ENCODE assay signal across 8 cellular contexts in the genomic region with DNA sequence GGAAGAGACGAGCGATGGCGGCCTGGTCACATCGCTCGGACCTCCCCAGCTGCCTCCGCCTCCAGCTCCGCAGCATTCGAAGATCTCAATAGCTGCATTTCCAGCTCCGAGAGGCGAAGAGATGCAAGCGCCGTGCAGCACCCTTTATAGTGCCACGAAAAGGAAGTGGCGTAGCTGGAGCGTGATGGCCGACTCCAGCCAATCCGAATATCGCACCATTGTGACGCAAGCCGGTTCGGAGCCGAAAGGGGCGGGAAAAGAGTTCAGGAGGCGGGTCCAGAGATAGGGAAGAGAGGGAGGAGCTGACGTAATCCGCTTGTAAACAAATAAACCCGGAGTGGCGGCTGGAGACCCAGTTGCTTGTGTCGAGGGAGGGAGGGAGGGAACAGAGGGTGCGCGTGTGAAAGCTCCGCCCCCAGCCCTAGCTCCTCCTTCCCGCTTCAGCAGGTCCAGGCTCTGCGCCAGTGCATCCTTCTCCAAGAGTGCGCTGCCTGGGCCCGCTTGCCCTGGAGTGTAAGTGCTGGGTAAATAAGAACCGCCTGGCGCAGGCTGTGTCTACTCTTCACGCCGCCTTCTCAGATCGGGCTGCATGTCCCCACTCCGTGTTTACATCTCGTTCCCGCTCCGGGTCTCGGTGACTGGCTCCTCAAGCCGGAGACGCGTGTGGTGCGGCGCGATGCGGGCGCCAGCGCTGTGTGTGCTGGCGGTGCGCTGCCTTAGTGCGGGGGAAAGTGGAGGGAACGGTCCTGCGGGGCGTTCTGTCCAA. TPM values are rescaled to one million over a fixed set of nuclear protein-coding genes. Genes with fewer than 3 reads are reported as not detected.
A peak's percentile ranks its signal among the peaks of the same experiment; 100 is the strongest.
DNase-seq lines count a peak whose midpoint lies in the region; ATAC-seq and TF ChIP-seq lines count a peak whose summit lies in the region.

A gene with protein sequence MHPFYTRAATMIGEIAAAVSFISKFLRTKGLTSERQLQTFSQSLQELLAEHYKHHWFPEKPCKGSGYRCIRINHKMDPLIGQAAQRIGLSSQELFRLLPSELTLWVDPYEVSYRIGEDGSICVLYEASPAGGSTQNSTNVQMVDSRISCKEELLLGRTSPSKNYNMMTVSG (minus strand): TSS at position 116 of the 766 bp plus-strand sequence. CDS start 311 bp downstream, outside the sequence.

- H3K27me3 ChIP-seq in heart right ventricle (no peaks in the 10 kb centered on the region), upper lobe of left lung (no peaks in the 10 kb centered on the region)

- intact Hi-C loops in heart right ventricle (cut with DNase I) (loop anchor here (2.0 to 10.0 kb wide), 24 partner anchors 81 to 761 kb away; no protein-coding TSS in a partner anchor), posterior cingulate gyrus (cut with DNase I) (loop anchor here (5.0 kb wide), 1 partner anchor 426 kb away; no protein-coding TSS in a partner anchor)

- H3K27ac Mint-ChIP-seq in T-helper 1 cell treated with Interleukin-12 subunit alpha and Interleukin-12 subunit beta and Interleukin-4 antibody, amounts not matched to agents 30 μg/mL and 1 μg/mL, for 36 hours, result peak within 1 kb of the TSS; percentile 98

- peak within 1 kb of the TSS; percentile 89 to 99 (median 98) for H3K27ac ChIP-seq in heart right ventricle
- peak within 1 kb of the TSS; percentile 98 to 100 (median 99) for H3K27ac ChIP-seq in upper lobe of left lung

- peak within 1 kb of the TSS; percentile 99 for H3K4me3 Mint-ChIP-seq in T-helper 1 cell treated with Interleukin-12 subunit alpha and Interleukin-12 subunit beta and Interleukin-4 antibody, amounts not matched to agents 30 μg/mL and 1 μg/mL, for 36 hours

- peaks cover 0 to 31% (median 8%) of the 10 kb centered on the region in 9 donors for H3K4me1 ChIP-seq in heart right ventricle
- H3K4me1 ChIP-seq in upper lobe of left lung, result peaks cover 0 to 17% (median 4%) of the 10 kb centered on the region in 4 donors

- no peak for TF ChIP-seq CTCF in GM13977 (IDR thresholded peaks at IDR 0.05; ENCODE audit: extremely low read depth, insufficient read depth, missing control alignments)
- TF ChIP-seq CTCF in heart right ventricle (IDR thresholded peaks at IDR 0.05), result no peak
- TF ChIP-seq CTCF in upper lobe of left lung (IDR thresholded peaks at IDR 0.05), result peak in 3 of 6 experiments; percentile 11 to 33 (median 18)

- H3K36me3 ChIP-seq in heart right ventricle (peaks cover 0 to 39% (median 5%) of the 10 kb centered on the region in 9 donors), upper lobe of left lung (peaks cover 0 to 29% (median 2%) of the 10 kb centered on the region in 4 donors)

- H3K9me3 ChIP-seq in heart right ventricle, result no peaks in the 10 kb centered on the region
- H3K9me3 ChIP-seq in upper lobe of left lung, result no peaks in the 10 kb centered on the region

- DNase-seq in GM13977 (ENCODE audit: low spot score) (peak; percentile 98), NCI-H1694 (lab: John Stamatoyannopoulos, UW) (peak; percentile 98), amniotic stem cell (lab: John Stamatoyannopoulos, UW) (peak; percentile 100), heart right ventricle (peak; percentile 96 to 100), posterior cingulate gyrus (peak; percentile 99 to 100 (median 99)), upper lobe of left lung (peak; percentile 94 to 99)

- H3K27me3 Mint-ChIP-seq in T-helper 1 cell treated with Interleukin-12 subunit alpha and Interleukin-12 subunit beta and Interleukin-4 antibody, amounts not matched to agents 30 μg/mL and 1 μg/mL, for 36 hours (ENCODE audit: low read depth), result no peaks in the 10 kb centered on the region

- peak; percentile 90 to 100 (median 98) for TF ChIP-seq POLR2A in upper lobe of left lung (IDR thresholded peaks at IDR 0.05)

- 0% methylated on average over 61 of the region's 61 CpGs for WGBS in heart right ventricle, 2 donors
- 0% methylated on average over 55 to 61 of the region's 61 CpGs for WGBS in upper lobe of left lung, 2 donors

- H3K36me3 Mint-ChIP-seq in T-helper 1 cell treated with Interleukin-12 subunit alpha and Interleukin-12 subunit beta and Interleukin-4 antibody, amounts not matched to agents 30 μg/mL and 1 μg/mL, for 36 hours (ENCODE audit: low read depth), result peaks cover 55% of the 10 kb centered on the region

- ATAC-seq in HG02884 (IDR thresholded peaks at IDR 0.05; ENCODE audit: unreplicated experiment), result peak; percentile 61
- ATAC-seq in heart right ventricle, result peak; percentile 89 to 96 (median 90)
- peak; percentile 93 to 96 for ATAC-seq in upper lobe of left lung (ENCODE audit: low FRiP score in 2 of 2)

- peak in 2 of 4 donors; percentile 35 to 98 for TF ChIP-seq EP300 in upper lobe of left lung (IDR thresholded peaks at IDR 0.05)

- peak within 1 kb of the TSS; percentile 83 to 98 (median 90) for H3K4me3 ChIP-seq in heart right ventricle
- peak within 1 kb of the TSS; percentile 72 to 87 (median 78) for H3K4me3 ChIP-seq in upper lobe of left lung

- peaks cover 24% of the 10 kb centered on the region for H3K4me1 Mint-ChIP-seq in T-helper 1 cell treated with Interleukin-12 subunit alpha and Interleukin-12 subunit beta and Interleukin-4 antibody, amounts not matched to agents 30 μg/mL and 1 μg/mL, for 36 hours (ENCODE audit: low read depth)

- no peaks in the 10 kb centered on the region for H3K9me3 Mint-ChIP-seq in T-helper 1 cell treated with Interleukin-12 subunit alpha and Interleukin-12 subunit beta and Interleukin-4 antibody, amounts not matched to agents 30 μg/mL and 1 μg/mL, for 36 hours

- in situ Hi-C loops in GM13977 (cut with MboI; ENCODE audit: low pct_unique_long_range_greater_than_20kb, low sequenced_read_pairs, unreplicated experiment), result loop anchor here (25.0 kb wide), 2 partner anchors 559 to 759 kb away; no protein-coding TSS in a partner anchor

RNA-seq across cellular contexts. Expression of the gene that starts here (rescaled TPM):
- total RNA-seq in heart right ventricle (100 to 1,000 TPM in 2 of 10 donors, 10 to 100 TPM in 8; 54.4 to 127 (median 71.3) TPM), upper lobe of left lung (100 to 1,000 TPM in 3 of 6 donors, 10 to 100 TPM in 3; 31.4 to 177 (median 87.0) TPM)
- 10 to 100 TPM; 20.0 to 33.4 TPM for polyA plus RNA-seq in heart right ventricle

Comparison
In these comparisons a context has a peak if more than half of its experiments do, and no peak if none do; other contexts are left out.
1. Peak in every context shown above with its lines: DNase-seq, ATAC-seq, H3K4me3 ChIP-seq and H3K27ac ChIP-seq.